Comparison of ENCODE assay signal across 8 cellular contexts in genomic region chr9:72154468-72155281, GRCh38. TPM values are rescaled to one million over a fixed set of nuclear protein-coding genes. Genes with fewer than 3 reads are reported as not detected.
DNase-seq lines count a peak whose midpoint lies in the region; ATAC-seq and TF ChIP-seq lines count a peak whose summit lies in the region.

No MANE protein-coding gene starts in this region.

- H3K4me3 ChIP-seq in lower lobe of right lung: no peak overlapping the region

- no peak overlapping the region for H3K27ac ChIP-seq in lower lobe of right lung

- TF ChIP-seq CTCF in lower lobe of right lung (IDR thresholded peaks at IDR 0.05): no peak

- H3K36me3 ChIP-seq in lower lobe of right lung: no peaks in the 10 kb centered on the region

- intact Hi-C loops in lower lobe of right lung (cut with DNase I): no loop called here

- DNase-seq in HK-2 (ENCODE audit: unreplicated experiment): peak; percentile 1
- DNase-seq in lower lobe of right lung: no peak
- no peak for DNase-seq in NCI-H2196 (lab: John Stamatoyannopoulos, UW; ENCODE audit: unreplicated experiment)
- no peak for DNase-seq in NCI-H510A (lab: John Stamatoyannopoulos, UW)
- DNase-seq in cerebellar nuclear complex (lab: John Stamatoyannopoulos, UW): no peak
- DNase-seq in NCI-H1417 treated with DMSO at 0.1 percent for 48 hours (lab: John Stamatoyannopoulos, UW): no peak

- ATAC-seq in GM18868 (IDR thresholded peaks at IDR 0.05; ENCODE audit: unreplicated experiment): peak; percentile 50
- peak; percentile 80 for ATAC-seq in HG02588 (IDR thresholded peaks at IDR 0.05; ENCODE audit: unreplicated experiment)
- ATAC-seq in lower lobe of right lung: peak; percentile 28 to 50

- H3K9me3 ChIP-seq in lower lobe of right lung: no peaks in the 10 kb centered on the region

- H3K27me3 ChIP-seq in lower lobe of right lung (ENCODE audit: low read depth): peaks cover 13% of the 10 kb centered on the region

- H3K4me1 ChIP-seq in lower lobe of right lung: no peaks in the 10 kb centered on the region

RNA-seq across cellular contexts. Expression of gene GDA, which starts 5.4 kb away (rescaled TPM):
- 0.30 TPM for total RNA-seq in lower lobe of right lung
